ENCODE assay signal across 8 cellular contexts in genomic region chr12:54280401-54281260, GRCh38. TPM values are rescaled to one million over a fixed set of nuclear protein-coding genes. Genes with fewer than 3 reads are reported as not detected.
DNase-seq lines count a peak whose midpoint lies in the region; ATAC-seq lines count a peak whose summit lies in the region.

Gene HNRNPA1 (plus strand): TSS chr12:54280726. CDS start chr12:54280808, 82 bp downstream.

- peaks cover 29 to 62% (median 44%) of the 10 kb centered on the region in 10 experiments for H3K4me1 ChIP-seq in BLaER1 treated with 17β-estradiol and CSF1 and Interleukin-3, amounts not matched to agents 10 nM and 100 nM

- CTCF ChIA-PET in activated CD4-positive, alpha-beta T cell treated with anti-CD3 and anti-CD28 coated beads, Interleukin-2, amount 10 ng/mL, durations not matched to agents 7 days and 5 days (lab: Charles Lee), result interaction anchor here (0.5 to 1.9 kb wide), 9 partner anchors 10 to 1502 kb away, joined by 3 to 14 read pairs (median 5); partner anchors contain the start of gene COPZ1

- peaks cover 41 to 79% (median 51%) of the 10 kb centered on the region in 11 experiments for H3K36me3 ChIP-seq in BLaER1 treated with 17β-estradiol and CSF1 and Interleukin-3, amounts not matched to agents 10 nM and 100 nM

- POLR2A ChIA-PET in activated CD4-positive, alpha-beta T cell treated with anti-CD3 and anti-CD28 coated beads, Interleukin-2, amount 10 ng/mL, durations not matched to agents 7 days and 5 days (lab: Charles Lee), result interaction anchor here (0.6 to 0.9 kb wide), 5 partner anchors 8 to 78 kb away, joined by 3 to 6 read pairs (median 4); partner anchors contain the start of gene COPZ1

- no peaks in the 10 kb centered on the region for H3K9me3 Mint-ChIP-seq in activated CD4-positive, alpha-beta T cell treated with anti-CD3 and anti-CD28 coated beads, Interleukin-2, amount 10 ng/mL, durations not matched to agents 7 days and 5 days

- H3K4me2 ChIP-seq in BLaER1 treated with 17β-estradiol and CSF1 and Interleukin-3, amounts not matched to agents 10 nM and 100 nM, result peak within 1 kb of the TSS; percentile 91 to 98 (median 96)

- DNase-seq in NCI-H69 (lab: John Stamatoyannopoulos, UW) (peak; percentile 100), dedifferentiated amniotic fluid mesenchymal stem cell (ENCODE audit: extremely low spot score) (peak; percentile 100), left kidney (ENCODE audit: low read depth, low spot score) (peak; percentile 100)
- DNase-seq in activated CD4-positive, alpha-beta T cell treated with anti-CD3 and anti-CD28 coated beads, Interleukin-2, amount 10 ng/mL, durations not matched to agents 7 days and 5 days, result peak; percentile 98
- DNase-seq in stimulated activated CD4-positive, alpha-beta T cell treated with anti-CD3 and anti-CD28 coated beads, Interleukin-2, amount 100 ng/mL, for 24 hours, result peak; percentile 87 to 93

- H3K4me3 ChIP-seq in BLaER1 treated with 17β-estradiol and CSF1 and Interleukin-3, amounts not matched to agents 10 nM and 100 nM, result peak within 1 kb of the TSS; percentile 62 to 88 (median 82)

- no peaks in the 10 kb centered on the region for H3K27me3 ChIP-seq in BLaER1 treated with 17β-estradiol and CSF1 and Interleukin-3, amounts not matched to agents 10 nM and 100 nM

- peaks cover 9% of the 10 kb centered on the region for H3K36me3 Mint-ChIP-seq in activated CD4-positive, alpha-beta T cell treated with anti-CD3 and anti-CD28 coated beads, Interleukin-2, amount 10 ng/mL, durations not matched to agents 7 days and 5 days (ENCODE audit: low read depth)

- ATAC-seq in GM19328 (IDR thresholded peaks at IDR 0.05; ENCODE audit: unreplicated experiment), result peak; percentile 84
- peak; percentile 81 for ATAC-seq in HG03469 (IDR thresholded peaks at IDR 0.05; ENCODE audit: unreplicated experiment)

- H3K9me3 ChIP-seq in BLaER1 treated with 17β-estradiol and CSF1 and Interleukin-3, amounts not matched to agents 10 nM and 100 nM (replicated peaks in 1 of 11), result no peaks in the 10 kb centered on the region

- H3K9ac ChIP-seq in BLaER1 treated with 17β-estradiol and CSF1 and Interleukin-3, amounts not matched to agents 10 nM and 100 nM, result peak within 1 kb of the TSS; percentile 91 to 100 (median 98)

- H4K20me1 ChIP-seq in BLaER1 treated with 17β-estradiol and CSF1 and Interleukin-3, amounts not matched to agents 10 nM and 100 nM, result peaks cover 43 to 57% (median 47%) of the 10 kb centered on the region in 11 experiments

- peaks cover 61% of the 10 kb centered on the region for H3K4me1 Mint-ChIP-seq in activated CD4-positive, alpha-beta T cell treated with anti-CD3 and anti-CD28 coated beads, Interleukin-2, amount 10 ng/mL, durations not matched to agents 7 days and 5 days

- H3K27ac Mint-ChIP-seq in activated CD4-positive, alpha-beta T cell treated with anti-CD3 and anti-CD28 coated beads, Interleukin-2, amount 10 ng/mL, durations not matched to agents 7 days and 5 days, result no peak within 1 kb of the TSS

- no peaks in the 10 kb centered on the region for H3K27me3 Mint-ChIP-seq in activated CD4-positive, alpha-beta T cell treated with anti-CD3 and anti-CD28 coated beads, Interleukin-2, amount 10 ng/mL, durations not matched to agents 7 days and 5 days

- H3K27ac ChIP-seq in BLaER1 treated with 17β-estradiol and CSF1 and Interleukin-3, amounts not matched to agents 10 nM and 100 nM, result peak within 1 kb of the TSS; percentile 90 to 100 (median 97)

- no peak within 1 kb of the TSS for H3K4me3 Mint-ChIP-seq in activated CD4-positive, alpha-beta T cell treated with anti-CD3 and anti-CD28 coated beads, Interleukin-2, amount 10 ng/mL, durations not matched to agents 7 days and 5 days

RNA-seq across cellular contexts. Expression of gene HNRNPA1, which starts in this region (rescaled TPM):
- total RNA-seq in activated CD4-positive, alpha-beta T cell treated with anti-CD3 and anti-CD28 coated beads, Interleukin-2, amount 10 ng/mL, durations not matched to agents 7 days and 5 days, result 1,000 to 10,000 TPM; 1,432 to 1,554 TPM

Comparison
In these comparisons a context has a peak if more than half of its experiments do, and no peak if none do; other contexts are left out.
1. Peak in every context shown above with its lines: DNase-seq, ATAC-seq, H3K4me3 ChIP-seq and H3K27ac ChIP-seq.